ENCODE assay signal across 11 cellular contexts in the genomic region with DNA sequence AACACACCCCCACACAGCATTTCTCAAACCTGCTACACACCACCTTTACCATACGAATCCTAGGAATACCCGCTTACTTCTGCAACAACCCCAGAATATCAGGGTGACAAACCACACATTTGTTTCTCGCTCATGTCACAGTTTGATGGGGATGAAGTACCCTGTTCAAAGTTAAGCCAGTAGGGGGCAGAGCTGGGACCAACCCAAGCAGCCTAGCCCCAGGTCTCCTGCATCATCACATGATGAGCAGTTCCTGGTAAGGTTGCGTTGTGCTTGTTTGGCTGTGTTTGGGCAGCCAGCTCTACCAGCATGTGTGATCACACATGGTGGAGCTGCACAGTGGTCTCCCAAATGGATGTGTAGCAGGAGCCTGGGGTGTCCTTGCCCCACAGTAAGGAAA.
DNase-seq lines count a peak whose midpoint lies in the region; ATAC-seq, FAIRE-seq and TF ChIP-seq lines count a peak whose summit lies in the region.
"Had no signal": no experiment of that assay in that cellular context is flagged by ENCODE, and none has a peak within 500 bp of the region (broad histone marks: within the 10 kb centered on the region; RNA-seq: fewer than 3 reads in every experiment).

No MANE protein-coding gene starts in this region.

- H3K4me3 ChIP-seq in astrocyte of the cerebellum (ENCODE audit: low read depth, low read length): no peak overlapping the region
- H3K4me3 ChIP-seq in small intestine (ENCODE audit: low read depth in 1 of 2, low read length in 2 of 2): no peak overlapping the region
- H3K4me3 ChIP-seq: suprapubic skin had no signal

- TF ChIP-seq CTCF in astrocyte of the cerebellum (IDR thresholded peaks at IDR 0.05; ENCODE audit: low read depth, low read length, missing control alignments): peak; percentile 28

- peak; percentile 68 for DNase-seq in ELF-1 (ENCODE audit: low read depth, low spot score)
- peak; percentile 20 for DNase-seq in HuH-7 (ENCODE audit: low spot score)
- no peak for DNase-seq in astrocyte of the cerebellum (ENCODE audit: low read depth)
- DNase-seq in small intestine: peak; percentile 15
- DNase-seq in posterior cingulate gyrus: no peak
- DNase-seq in NCI-H446 treated with DMSO at 0.1 percent for 48 hours (lab: John Stamatoyannopoulos, UW): no peak
- DNase-seq: NCI-H1048, T-helper 17 cell had no signal

- H3K9me3 ChIP-seq in small intestine (ENCODE audit: control insufficient read depth, low read depth): no peaks in the 10 kb centered on the region
- H3K9me3 ChIP-seq: suprapubic skin had no signal

- H3K27ac ChIP-seq in small intestine (ENCODE audit: low read depth in 1 of 2, low read length in 1 of 2): no peak overlapping the region
- H3K27ac ChIP-seq: suprapubic skin had no signal

- H3K4me1 ChIP-seq in small intestine (ENCODE audit: control insufficient read depth in 2 of 2, insufficient read depth in 1 of 2, low read depth in 1 of 2, low read length in 1 of 2): no peaks in the 10 kb centered on the region
- H3K4me1 ChIP-seq: suprapubic skin had no signal

- ATAC-seq in HG03354 (IDR thresholded peaks at IDR 0.05; ENCODE audit: poor library complexity, severe bottlenecking, unreplicated experiment) (no peak), GM18502 (IDR thresholded peaks at IDR 0.05; ENCODE audit: poor library complexity, unreplicated experiment) (no peak)
- ATAC-seq: T-helper 17 cell had no signal

- FAIRE-seq in small intestine (lab: Jason Lieb, UNC): no peak

- H3K27me3 ChIP-seq in small intestine (ENCODE audit: control insufficient read depth in 2 of 2, insufficient read depth in 2 of 2, low read length in 2 of 2): no peaks in the 10 kb centered on the region
- H3K27me3 ChIP-seq: suprapubic skin had no signal

- in situ Hi-C loops in astrocyte of the cerebellum (cut with HindIII; ENCODE audit: low sequenced_read_pairs): no loop called here

- no peaks in the 10 kb centered on the region for H3K36me3 ChIP-seq in small intestine (ENCODE audit: control insufficient read depth in 2 of 2, insufficient read depth in 2 of 2, low read length in 2 of 2)
- H3K36me3 ChIP-seq: suprapubic skin had no signal

- 57 to 63% (median 62%) methylated on average over 4 of the region's 4 CpGs for WGBS in small intestine, 3 donors

- intact Hi-C loops in posterior cingulate gyrus (cut with DNase I): no loop called here

Comparison
In these comparisons a context has a peak if more than half of its experiments do, and no peak if none do; other contexts are left out.
1. DNase-seq: peak in ELF-1 (single experiment), HuH-7 (single experiment) and small intestine (single experiment); none in astrocyte of the cerebellum (single experiment), posterior cingulate gyrus (0 of 10) and NCI-H446 treated with DMSO at 0.1 percent for 48 hours (single experiment).